In the genomic region with DNA sequence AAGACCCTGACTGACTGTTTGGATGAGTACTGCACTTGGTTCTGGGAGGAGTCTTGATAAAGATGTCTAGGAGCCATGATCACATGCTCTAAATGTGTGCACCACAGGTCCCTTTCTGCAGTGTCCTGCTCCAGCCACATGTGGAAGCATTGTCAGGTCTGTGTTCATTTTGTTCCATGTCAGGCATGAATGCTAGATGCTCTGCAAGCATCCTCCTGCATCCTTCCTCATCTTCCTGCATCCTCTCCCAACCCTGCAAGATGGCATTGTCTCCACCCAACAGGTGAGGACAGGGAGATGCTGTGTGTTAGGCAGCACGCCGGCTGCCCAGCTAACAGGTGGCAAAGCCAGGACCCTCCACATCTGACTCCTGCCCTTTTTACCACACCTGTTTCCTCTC, we compare ENCODE assay signal across 25 cellular contexts. TPM values are rescaled to one million over a fixed set of nuclear protein-coding genes. Genes with fewer than 3 reads are reported as not detected.
DNase-seq lines count a peak whose midpoint lies in the region; FAIRE-seq and TF ChIP-seq lines count a peak whose summit lies in the region.
"Had no signal": no experiment of that assay in that cellular context is flagged by ENCODE, and none has a peak within 500 bp of the region (broad histone marks: within the 10 kb centered on the region; RNA-seq: fewer than 3 reads in every experiment).

No MANE protein-coding gene starts in this region.

- no peak overlapping the region for H3K18ac ChIP-seq in H1 (ENCODE audit: extremely low read depth, low read length)

- CTCF ChIA-PET in H1 (lab: Charles Lee; ENCODE audit: partially characterized antibody): no interaction called here

- H3K4me3 ChIP-seq in cardiac muscle cell (no peak overlapping the region), right atrium auricular region (no peak overlapping the region), H1 (ENCODE audit: extremely low read depth in 1 of 4, insufficient read depth in 2 of 4, low read depth in 3 of 4, low read length in 4 of 4) (no peak overlapping the region)
- H3K4me3 ChIP-seq: BLaER1, GM23248 had no signal

- TF ChIP-seq EP300 in H1 (IDR thresholded peaks at IDR 0.05; ENCODE audit: borderline replicate concordance in 1 of 2, low read depth in 2 of 2, low read length in 2 of 2): no peak

- no peak overlapping the region for H4K8ac ChIP-seq in H1 (ENCODE audit: extremely low read depth, insufficient read depth, low read length)

- no peak overlapping the region for H2BK12ac ChIP-seq in H1 (ENCODE audit: low read depth, low read length)

- DNase-seq in cardiac muscle cell (ENCODE audit: low read depth in 1 of 2, low spot score in 1 of 2) (no peak), right atrium auricular region (ENCODE audit: low spot score) (no peak), H1 (ENCODE audit: low read depth in 1 of 2, low spot score in 2 of 2) (no peak), mesenteric fat pad (ENCODE audit: low spot score) (peak; percentile 62), osteocyte (ENCODE audit: extremely low spot score, unreplicated experiment) (peak; percentile 68), amygdala (lab: John Stamatoyannopoulos, UW) (no peak), HuH-7.5 (ENCODE audit: low spot score) (no peak), NCI-H82 (lab: John Stamatoyannopoulos, UW) (no peak)
- DNase-seq: Caco-2; CD4-positive, CD25-positive, alpha-beta regulatory T cell; CD8-positive, alpha-beta T cell; DMS153; DND-41; GDM1; GM23248; H9 had no signal

- H4K5ac ChIP-seq in H1 (ENCODE audit: insufficient read length, low read depth, low read length): no peak overlapping the region

- no peaks in the 10 kb centered on the region for H4K20me1 ChIP-seq in H1 (replicated peaks in 1 of 2; ENCODE audit: control insufficient read depth in 1 of 2, insufficient read depth in 2 of 2, low read length in 2 of 2)
- H4K20me1 ChIP-seq: BLaER1 had no signal

- H3K9me3 ChIP-seq in cardiac muscle cell (ENCODE audit: low read depth): no peaks in the 10 kb centered on the region
- H3K9me3 ChIP-seq in right atrium auricular region: no peaks in the 10 kb centered on the region
- no peaks in the 10 kb centered on the region for H3K9me3 ChIP-seq in H1 (ENCODE audit: insufficient read depth in 2 of 2, low read depth in 1 of 2, low read length in 1 of 2)
- H3K9me3 ChIP-seq: BLaER1, Caco-2 had no signal

- H3K56ac ChIP-seq in H1 (replicated peaks; ENCODE audit: insufficient read length, low read depth, low read length): no peak overlapping the region

- WGBS in H1 (ENCODE audit: extremely low coverage in 1 of 2, insufficient coverage in 1 of 2, insufficient read length in 1 of 2, insufficient replicate concordance in 2 of 2, low coverage in 1 of 2, low lambda C conversion rate in 2 of 2, missing lambda C conversion rate in 1 of 2), 2 experiments: 100% methylated on average over 2 of the region's 2 CpGs; no CpG with 5 or more reads in 1 of the 2 experiments

- no peak overlapping the region for H3K4ac ChIP-seq in H1 (replicated peaks; ENCODE audit: insufficient read length, low read depth, low read length)

- 0 out of 2 replicates have a peak overlapping the region, but pooled peaks have one; percentile 26 for H2AK5ac ChIP-seq in H1 (ENCODE audit: low read depth, low read length)

- H3K9me3 Mint-ChIP-seq in osteocyte (ENCODE audit: unreplicated experiment): no peaks in the 10 kb centered on the region
- H3K9me3 Mint-ChIP-seq: CD8-positive, alpha-beta T cell; H9 had no signal

- H3K36me3 ChIP-seq in cardiac muscle cell (no peaks in the 10 kb centered on the region), right atrium auricular region (no peaks in the 10 kb centered on the region), H1 (ENCODE audit: control insufficient read depth in 2 of 4, insufficient read depth in 4 of 4, low read length in 3 of 4) (no peaks in the 10 kb centered on the region)
- H3K36me3 ChIP-seq: BLaER1 had no signal

- no peak overlapping the region for H2BK120ac ChIP-seq in H1 (replicated peaks; ENCODE audit: low read depth, low read length)

- H3K27ac Mint-ChIP-seq in osteocyte (ENCODE audit: unreplicated experiment): no peak overlapping the region
- H3K27ac Mint-ChIP-seq: B cell; CD8-positive, alpha-beta T cell; H9 had no signal

- no peak for TF ChIP-seq POLR2A in H1 (IDR thresholded peaks at IDR 0.05; ENCODE audit: control extremely low read depth in 1 of 2, low read depth in 2 of 2, low read length in 2 of 2)

- no peaks in the 10 kb centered on the region for H3K79me1 ChIP-seq in H1 (ENCODE audit: low read depth, low read length)

- no peak overlapping the region for H2BK5ac ChIP-seq in H1 (ENCODE audit: low read depth, low read length)

- H4K91ac ChIP-seq in H1 (replicated peaks; ENCODE audit: insufficient read length, low read length): no peak overlapping the region

- H3K36me3 Mint-ChIP-seq in osteocyte (ENCODE audit: unreplicated experiment): no peaks in the 10 kb centered on the region
- H3K36me3 Mint-ChIP-seq: CD4-positive, CD25-positive, alpha-beta regulatory T cell; CD8-positive, alpha-beta T cell had no signal

- H3K14ac ChIP-seq in H1 (ENCODE audit: insufficient read length): no peak overlapping the region

- no peaks in the 10 kb centered on the region for H3K4me1 Mint-ChIP-seq in osteocyte (ENCODE audit: unreplicated experiment)
- H3K4me1 Mint-ChIP-seq: H9 had no signal

- POLR2A ChIA-PET in H1 (lab: Charles Lee; ENCODE audit: partially characterized antibody): no interaction called here

- no peak overlapping the region for H3K4me3 Mint-ChIP-seq in osteocyte (ENCODE audit: unreplicated experiment)
- H3K4me3 Mint-ChIP-seq: B cell; CD8-positive, alpha-beta T cell; H9 had no signal

- H3K4me2 ChIP-seq in H1 (ENCODE audit: insufficient read depth in 1 of 2, low read depth in 2 of 2, low read length in 2 of 2): no peak overlapping the region
- H3K4me2 ChIP-seq: BLaER1 had no signal

- H3K4me1 ChIP-seq in cardiac muscle cell (ENCODE audit: low read depth) (peaks cover 21% of the 10 kb centered on the region), right atrium auricular region (no peaks in the 10 kb centered on the region), H1 (replicated peaks in 1 of 4; ENCODE audit: control insufficient read depth in 3 of 4, insufficient read depth in 4 of 4, low read length in 3 of 4) (no peaks in the 10 kb centered on the region)
- H3K4me1 ChIP-seq: Caco-2 had no signal

- no peaks in the 10 kb centered on the region for H3K23me2 ChIP-seq in H1 (ENCODE audit: low read depth, low read length)

- H3K27me3 Mint-ChIP-seq in osteocyte (ENCODE audit: unreplicated experiment): no peaks in the 10 kb centered on the region
- H3K27me3 Mint-ChIP-seq: B cell; CD4-positive, CD25-positive, alpha-beta regulatory T cell had no signal

- H2BK15ac ChIP-seq in H1 (ENCODE audit: low read length): no peak overlapping the region

- no peaks in the 10 kb centered on the region for H3K27me3 ChIP-seq in cardiac muscle cell
- no peaks in the 10 kb centered on the region for H3K27me3 ChIP-seq in right atrium auricular region
- no peaks in the 10 kb centered on the region for H3K27me3 ChIP-seq in H1 (replicated peaks in 1 of 4; ENCODE audit: control insufficient read depth in 3 of 4, extremely low read depth in 1 of 4, insufficient read depth in 3 of 4, low read length in 3 of 4)
- H3K27me3 ChIP-seq: BLaER1 had no signal

- no peak for TF ChIP-seq CTCF in cardiac muscle cell (IDR thresholded peaks at IDR 0.05; ENCODE audit: low read depth, low read length)
- no peak for TF ChIP-seq CTCF in right atrium auricular region (IDR thresholded peaks at IDR 0.05)
- TF ChIP-seq CTCF in H1 (IDR thresholded peaks at IDR 0.05; ENCODE audit: control extremely low read depth in 1 of 3, insufficient read depth in 1 of 3, low read depth in 1 of 3, low read length in 3 of 3): no peak
- TF ChIP-seq CTCF in osteocyte (IDR thresholded peaks at IDR 0.05): no peak

- H3K27ac ChIP-seq in cardiac muscle cell (peak overlapping the region; percentile 48), right atrium auricular region (no peak overlapping the region), H1 (ENCODE audit: low read depth, low read length) (no peak overlapping the region)
- H3K27ac ChIP-seq: 22Rv1, BLaER1, C4-2B, GM23248 had no signal

- no peak for TF ChIP-seq RAD21 in H1 (IDR thresholded peaks at IDR 0.05 in 1 of 2, conservative IDR thresholded peaks at IDR 0.05 in 1 of 2; ENCODE audit: low read depth in 2 of 2, low read length in 2 of 2)

- no peaks in the 10 kb centered on the region; a peak in 1 of 4 replicates for H3K79me2 ChIP-seq in H1 (ENCODE audit: control insufficient read depth in 1 of 2, insufficient read depth in 2 of 2, low read length in 2 of 2)

- FAIRE-seq in H1 (lab: Jason Lieb, UNC): no peak
- FAIRE-seq: A204.1, GM12891, GM18507 had no signal

- no peak overlapping the region for H3K23ac ChIP-seq in H1 (ENCODE audit: insufficient read length)

- H3K9ac ChIP-seq in H1 (replicated peaks in 1 of 4; ENCODE audit: extremely low read depth in 1 of 4, low read depth in 3 of 4, low read length in 3 of 4): no peak overlapping the region
- H3K9ac ChIP-seq: BLaER1, GM23248 had no signal

- H2AFZ ChIP-seq in H1 (ENCODE audit: low read length): no peak overlapping the region
- H2AFZ ChIP-seq: GM23248 had no signal

- H2BK20ac ChIP-seq in H1 (ENCODE audit: low read length): no peak overlapping the region

TF ChIP-seq in H1, 55 proteins besides CTCF, POLR2A, EP300 and RAD21 (continues in another document):
- TF ChIP-seq SP2 (IDR thresholded peaks at IDR 0.05; ENCODE audit: low read length): no peak
- TF ChIP-seq RXRA (IDR thresholded peaks at IDR 0.05; ENCODE audit: insufficient read depth, low read depth, low read length): no peak

RNA-seq across cellular contexts. Expression of a gene that starts 55.3 kb away (rescaled TPM):
- total RNA-seq in cardiac muscle cell: 30.3 and 45.8 TPM in 2 replicates
- 58.1 and 75.9 TPM in 2 replicates for polyA plus RNA-seq in cardiac muscle cell
- 1 to 10 TPM; 3.1 to 8.9 TPM for total RNA-seq in right atrium auricular region
- 2.8 and 2.9 TPM in 2 replicates for total RNA-seq in H1 (2021; fragmentation: NEBNext Ultra II Directional; extraction: Animal tissue kit (Norgen Biotek cat#: 25700))
- 3.1 and 3.2 TPM in 2 replicates for polyA plus RNA-seq in H1 (2011; rRNA removed)
- polyA plus RNA-seq in H1 (2011; cell fraction: cytosol; rRNA removed): 2.4 TPM
- polyA plus RNA-seq in H1 (2011; cell fraction: nucleus; rRNA removed): 2.6 TPM
- 2.8 to 3.5 TPM (median 3.1 TPM) in 4 replicates for polyA plus RNA-seq in H1 (2012, experiment 1 of 2)
- polyA plus RNA-seq in H1 (2012, experiment 2 of 2): 2.8 TPM
- 1.4 TPM for polyA plus RNA-seq in H1 (2013, experiment 1 of 2)
- 2.0 TPM for polyA plus RNA-seq in H1 (2013, experiment 2 of 2)
- polyA minus RNA-seq in H1 (2011; rRNA and poly(A)+ RNA removed): 2.7 TPM in 2 replicates
- 0.59 TPM for polyA minus RNA-seq in H1 (2011; cell fraction: cytosol; rRNA and poly(A)+ RNA removed)
- polyA minus RNA-seq in H1 (2011; cell fraction: nucleus; rRNA and poly(A)+ RNA removed): 1.2 TPM
- total RNA-seq in mesenteric fat pad: 1.9 TPM
- not detected in 2 replicates for total RNA-seq in osteocyte
- total RNA-seq: GM23248, H4 had no signal
- polyA plus RNA-seq: AG04450, GM23248 had no signal

Comparison
In these comparisons a context has a peak if more than half of its experiments do, and no peak if none do; other contexts are left out.
1. DNase-seq: peak in mesenteric fat pad (single experiment) and osteocyte (single experiment); none in cardiac muscle cell (0 of 2), right atrium auricular region (single experiment), H1 (0 of 2), amygdala (0 of 56), HuH-7.5 (single experiment) and NCI-H82 (single experiment).